11 cellular contexts compared by ENCODE assay signal in the genomic region with DNA sequence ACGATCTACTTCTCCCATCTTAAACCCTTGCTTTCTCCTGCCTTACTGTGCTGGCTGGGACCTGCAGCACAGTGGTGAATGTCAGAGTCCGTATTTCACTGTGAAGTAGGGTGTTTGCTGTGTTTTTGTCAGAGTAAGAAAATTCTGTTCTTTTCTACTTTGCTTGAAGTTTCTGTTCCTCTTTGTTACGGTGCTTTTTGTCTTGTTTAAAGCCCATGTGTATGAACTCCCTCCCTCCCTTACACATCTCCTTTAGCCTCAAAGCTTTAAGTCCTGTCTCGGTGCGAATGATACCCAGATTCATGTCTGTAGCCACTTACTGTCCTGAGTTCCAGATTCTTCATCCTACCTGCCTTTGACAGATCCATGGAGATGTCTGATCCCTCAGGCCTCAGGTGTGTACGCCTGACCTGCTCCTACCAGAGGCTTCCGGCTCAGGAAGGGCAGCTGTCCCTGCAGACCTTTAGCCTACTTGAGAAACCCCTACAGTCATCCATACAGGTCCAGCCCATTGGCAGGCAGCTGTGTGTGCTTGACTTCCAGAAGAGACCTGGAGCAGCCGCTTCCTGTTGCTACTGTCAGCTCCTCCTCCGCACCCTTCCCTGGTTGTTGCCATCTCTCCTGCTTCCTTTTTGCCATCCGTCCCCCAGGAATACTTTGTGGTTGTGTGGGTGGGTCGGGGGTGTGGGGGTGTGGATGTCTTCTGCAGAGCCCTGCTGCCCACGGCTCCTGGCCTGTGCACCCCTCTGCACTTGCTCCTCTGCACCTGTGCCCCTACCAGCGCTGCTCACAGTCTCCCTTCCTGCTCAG.
A peak's percentile ranks its signal among the peaks of the same experiment; 100 is the strongest.
DNase-seq lines count a peak whose midpoint lies in the region; ATAC-seq and TF ChIP-seq lines count a peak whose summit lies in the region.
"Had no signal": no experiment of that assay in that cellular context is flagged by ENCODE, and none has a peak within 500 bp of the region (broad histone marks: within the 10 kb centered on the region; RNA-seq: fewer than 3 reads in every experiment).

No MANE protein-coding gene starts in this region.

- H3K27ac Mint-ChIP-seq in activated B cell treated with CpG ODN at 0.5 μM for 24 hours, result peak overlapping the region; percentile 90

- H3K9me3 ChIP-seq in MM.1S (replicated peaks; ENCODE audit: insufficient read depth, low read length), result no peaks in the 10 kb centered on the region

- H3K36me3 ChIP-seq in MM.1S (replicated peaks; ENCODE audit: insufficient read depth, low read length), result no peaks in the 10 kb centered on the region

- no peaks in the 10 kb centered on the region for H3K4me1 ChIP-seq in MM.1S (ENCODE audit: low read length)
- H3K4me1 ChIP-seq: parathyroid adenoma had no signal

- no peaks in the 10 kb centered on the region for H3K9me2 ChIP-seq in MM.1S (replicated peaks; ENCODE audit: insufficient read depth, low read length)

- intact Hi-C loops in activated B cell treated with CpG ODN at 0.5 μM for 24 hours (cut with micrococcal nuclease), result loop anchor here (1.0 to 10.0 kb wide), 5 partner anchors 13 to 374 kb away; a partner anchor contains a TSS

- no peaks in the 10 kb centered on the region for H3K27me3 ChIP-seq in MM.1S (replicated peaks; ENCODE audit: insufficient read depth, low read length)

- H3K4me3 Mint-ChIP-seq in activated B cell treated with CpG ODN at 0.5 μM for 24 hours, result peak overlapping the region; percentile 66

- no peak overlapping the region for H3K27ac ChIP-seq in MM.1S (ENCODE audit: low read length)
- H3K27ac ChIP-seq: parathyroid adenoma had no signal

- ATAC-seq in GM18498 (IDR thresholded peaks at IDR 0.05; ENCODE audit: unreplicated experiment), result peak; percentile 81
- peak; percentile 86 for ATAC-seq in HG03175 (IDR thresholded peaks at IDR 0.05; ENCODE audit: unreplicated experiment)
- peak; percentile 75 for ATAC-seq in activated B cell treated with CpG ODN at 0.5 μM for 24 hours (ENCODE audit: low read depth)

- H3F3A ChIP-seq in MM.1S (ENCODE audit: insufficient read depth, low read length), result no peaks in the 10 kb centered on the region

- no peak overlapping the region for H3K9ac ChIP-seq in MM.1S (ENCODE audit: low read length)
- H3K9ac ChIP-seq: parathyroid adenoma had no signal

- H4K20me1 ChIP-seq in MM.1S (ENCODE audit: insufficient read depth, low read length), result no peaks in the 10 kb centered on the region

- peaks cover 82% of the 10 kb centered on the region for H3K4me1 Mint-ChIP-seq in activated B cell treated with CpG ODN at 0.5 μM for 24 hours

- CTCF ChIA-PET in activated B cell treated with CpG ODN at 0.5 μM for 24 hours (lab: Charles Lee), result interaction anchor here (1.8 kb wide), 1 partner anchor 14 kb away, joined by 5 read pairs; no protein-coding TSS in a partner anchor

- H3K27me3 Mint-ChIP-seq in activated B cell treated with CpG ODN at 0.5 μM for 24 hours, result no peaks in the 10 kb centered on the region

- H3K9me3 Mint-ChIP-seq in activated B cell treated with CpG ODN at 0.5 μM for 24 hours, result no peaks in the 10 kb centered on the region

- no peak overlapping the region for H3K4me3 ChIP-seq in MM.1S (ENCODE audit: low read length)

- H3K4me2 ChIP-seq in MM.1S (ENCODE audit: low read depth, low read length), result no peak overlapping the region

- no peak for TF ChIP-seq POLR2A in erythroblast (IDR thresholded peaks at IDR 0.05; ENCODE audit: low read length)

- no peaks in the 10 kb centered on the region for H3K79me2 ChIP-seq in MM.1S (ENCODE audit: low read length)

- H3K36me3 Mint-ChIP-seq in activated B cell treated with CpG ODN at 0.5 μM for 24 hours (ENCODE audit: low read depth), result peaks cover 46% of the 10 kb centered on the region

- no peak for TF ChIP-seq CTCF in GM20000 (IDR thresholded peaks at IDR 0.05; ENCODE audit: extremely low read depth, missing control alignments)
- TF ChIP-seq CTCF in activated B cell treated with CpG ODN at 0.5 μM for 24 hours (IDR thresholded peaks at IDR 0.05), result no peak
- TF ChIP-seq CTCF in MM.1S (IDR thresholded peaks at IDR 0.05; ENCODE audit: low read length), result no peak

- POLR2A ChIA-PET in activated B cell treated with CpG ODN at 0.5 μM for 24 hours (lab: Charles Lee), result interaction anchor here (0.5 to 1.5 kb wide), 6 partner anchors 12 to 627 kb away, joined by 3 to 7 read pairs (median 6); no protein-coding TSS in a partner anchor

- peak; percentile 85 for DNase-seq in GM20000 (ENCODE audit: low spot score)
- peak; percentile 35 for DNase-seq in activated B cell treated with CpG ODN at 0.5 μM for 24 hours
- no peak for DNase-seq in foreskin melanocyte
- no peak for DNase-seq in stimulated activated naive CD4-positive, alpha-beta T cell (lab: John Stamatoyannopoulos, UW)
- DNase-seq in erythroblast (lab: John Stamatoyannopoulos, UW), result no peak
- DNase-seq in MM.1S, result no peak
- DNase-seq: activated T-cell treated with anti-CD3 and anti-CD28 coated beads, Interleukin-2, amount 50 U/mL, for 48 hours; NK-92 treated with Interleukin-12 subunit alpha and Interleukin-12 subunit beta, amount 100 ng/mL, for 24 hours had no signal

- H2AFZ ChIP-seq in MM.1S (ENCODE audit: low read length), result no peak overlapping the region
- H2AFZ ChIP-seq: parathyroid adenoma had no signal

Comparison
In these comparisons a context has a peak if more than half of its experiments do, and no peak if none do; other contexts are left out.
1. DNase-seq: peak in GM20000 (single experiment) and activated B cell treated with CpG ODN at 0.5 μM for 24 hours (single experiment); none in foreskin melanocyte (single experiment), stimulated activated naive CD4-positive, alpha-beta T cell (0 of 6), erythroblast (0 of 2) and MM.1S (single experiment).
2. Peak in every context shown above with its lines, with median percentiles within 50 percentile points of each other: ATAC-seq.